23 cellular contexts compared by ENCODE assay signal in the genomic region with DNA sequence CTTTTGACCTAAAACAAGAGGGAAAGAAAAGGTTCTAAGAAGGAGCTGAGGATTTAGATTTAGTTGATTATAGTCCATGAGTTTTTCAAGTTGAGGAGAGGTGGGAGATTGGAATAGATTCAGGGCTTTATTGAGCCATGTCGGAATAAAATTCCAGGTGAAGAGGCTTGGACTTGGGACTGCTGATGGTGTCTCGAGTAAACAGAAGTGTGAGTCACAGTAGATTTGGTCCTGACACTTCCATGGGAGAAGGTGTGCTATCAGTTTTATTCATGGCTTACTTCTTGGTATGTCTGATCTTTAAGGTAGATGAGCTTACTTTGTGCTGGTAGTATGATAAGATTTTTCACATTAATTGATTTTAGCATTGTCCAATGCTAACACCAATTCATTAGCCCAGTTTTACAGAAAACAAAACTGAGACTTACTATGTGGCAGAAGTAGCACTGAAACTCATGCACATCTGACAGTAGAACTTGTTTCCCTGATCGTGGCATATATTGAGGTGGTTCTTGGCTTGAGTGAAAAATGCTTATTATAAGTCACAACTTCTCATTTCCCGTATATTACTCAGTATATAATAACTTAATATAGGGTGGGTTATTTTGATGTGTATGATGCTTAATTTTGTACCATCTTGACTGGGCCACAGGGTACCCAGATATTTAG.
DNase-seq lines count a peak whose midpoint lies in the region; ATAC-seq lines count a peak whose summit lies in the region.
"Had no signal": no experiment of that assay in that cellular context is flagged by ENCODE, and none has a peak within 500 bp of the region (broad histone marks: within the 10 kb centered on the region; RNA-seq: fewer than 3 reads in every experiment).

No MANE protein-coding gene starts in this region.

- ATAC-seq in GM18907 (IDR thresholded peaks at IDR 0.05; ENCODE audit: unreplicated experiment) (peak; percentile 48), GM21717 (IDR thresholded peaks at IDR 0.05; ENCODE audit: unreplicated experiment) (peak; percentile 84), HG03520 (IDR thresholded peaks at IDR 0.05; ENCODE audit: unreplicated experiment) (peak; percentile 58), HG03045 (IDR thresholded peaks at IDR 0.05; ENCODE audit: unreplicated experiment) (no peak), HG03571 (IDR thresholded peaks at IDR 0.05; ENCODE audit: unreplicated experiment) (no peak), HG03097 (IDR thresholded peaks at IDR 0.05; ENCODE audit: low FRiP score, unreplicated experiment) (no peak), GM21619 (IDR thresholded peaks at IDR 0.05; ENCODE audit: unreplicated experiment) (no peak)
- ATAC-seq: activated CD4-positive, alpha-beta T cell treated with anti-CD3 and anti-CD28 coated beads for 36 hours; activated CD8-positive, alpha-beta T cell treated with anti-CD3 and anti-CD28 coated beads, Interleukin-2, amount 10 ng/mL, durations not matched to agents 7 days and 5 days; heart right ventricle had no signal

- peak; percentile 56 for DNase-seq in DMS53 (lab: John Stamatoyannopoulos, UW)
- DNase-seq: activated CD4-positive, alpha-beta T cell treated with anti-CD3 and anti-CD28 coated beads for 36 hours; activated CD8-positive, alpha-beta T cell treated with anti-CD3 and anti-CD28 coated beads, Interleukin-2, amount 10 ng/mL, durations not matched to agents 7 days and 5 days; activated effector memory CD4-positive, alpha-beta T cell treated with Interleukin-2 at 50 U/mL for 16 hours; activated naive CD8-positive, alpha-beta T cell treated with anti-CD3 and anti-CD28 coated beads for 36 hours; caudate nucleus; CD4-positive, alpha-beta T cell; foreskin melanocyte; GM23248; heart right ventricle; NCI-H1417 treated with DMSO at 0.1 percent for 48 hours; NCI-H510A treated with DMSO at 0.1 percent for 48 hours; nephron progenitor cell; ovary; Right ventricle myocardium superior; tibial artery had no signal

Comparison
In these comparisons a context has a peak if more than half of its experiments do, and no peak if none do; other contexts are left out.
1. ATAC-seq: peak in GM18907 (single experiment), GM21717 (single experiment) and HG03520 (single experiment); none in HG03045 (single experiment), HG03571 (single experiment), HG03097 (single experiment) and GM21619 (single experiment).